12 cellular contexts compared by ENCODE assay signal in genomic region chr17:59387351-59388069, GRCh38. TPM values are rescaled to one million over a fixed set of nuclear protein-coding genes. Genes with fewer than 3 reads are reported as not detected.
DNase-seq lines count a peak whose midpoint lies in the region; ATAC-seq and TF ChIP-seq lines count a peak whose summit lies in the region.
"Had no signal": no experiment of that assay in that cellular context is flagged by ENCODE, and none has a peak within 500 bp of the region (broad histone marks: within the 10 kb centered on the region; RNA-seq: fewer than 3 reads in every experiment).

No MANE protein-coding gene starts in this region.

- no peak for TF ChIP-seq POLR2A in heart left ventricle (IDR thresholded peaks at IDR 0.05)

- TF ChIP-seq EP300 in SK-N-SH (IDR thresholded peaks at IDR 0.05; ENCODE audit: borderline replicate concordance in 1 of 2, low read depth in 1 of 2, low read length in 1 of 2) = peak in 1 of 2 experiments; percentile 85; a peak in 2 of 4 replicates

- H3K27ac Mint-ChIP-seq in activated CD8-positive, alpha-beta memory T cell treated with anti-CD3 and anti-CD28 coated beads, Interleukin-2, amount 10 ng/mL, durations not matched to agents 7 days and 5 days = no peak overlapping the region

- intact Hi-C loops in heart left ventricle (cut with DNase I) = loop anchor here in 3 of 10 donors (5.0 kb wide), 2 partner anchors 35 to 50 kb away; no protein-coding TSS in a partner anchor

- peaks cover 6% of the 10 kb centered on the region for H3K4me1 Mint-ChIP-seq in activated CD8-positive, alpha-beta memory T cell treated with anti-CD3 and anti-CD28 coated beads, Interleukin-2, amount 10 ng/mL, durations not matched to agents 7 days and 5 days

- DNase-seq in DMS 273 treated with DMSO at 0.1 percent for 48 hours (lab: John Stamatoyannopoulos, UW) = peak; percentile 87
- peak; percentile 82 for DNase-seq in SK-N-SH
- no peak for DNase-seq in heart left ventricle
- DNase-seq in activated CD8-positive, alpha-beta memory T cell treated with anti-CD3 and anti-CD28 coated beads, Interleukin-2, amount 10 ng/mL, durations not matched to agents 7 days and 5 days = no peak
- DNase-seq in DMS153 (lab: John Stamatoyannopoulos, UW) = no peak
- no peak for DNase-seq in ACHN
- no peak for DNase-seq in NCI-H226
- DNase-seq: hippocampal formation, mesenchymal stem cell, NCI-H2081 treated with DMSO at 0.1 percent for 48 hours had no signal

- no peaks in the 10 kb centered on the region for H3K27me3 Mint-ChIP-seq in activated CD8-positive, alpha-beta memory T cell treated with anti-CD3 and anti-CD28 coated beads, Interleukin-2, amount 10 ng/mL, durations not matched to agents 7 days and 5 days

- in situ Hi-C loops in ACHN (cut with HindIII; ENCODE audit: low pct_ligation_motif_present, low pct_unique_long_range_greater_than_20kb, low sequenced_read_pairs) = no loop called here

- peaks cover 15% of the 10 kb centered on the region for H3K36me3 Mint-ChIP-seq in activated CD8-positive, alpha-beta memory T cell treated with anti-CD3 and anti-CD28 coated beads, Interleukin-2, amount 10 ng/mL, durations not matched to agents 7 days and 5 days
- H3K36me3 Mint-ChIP-seq: activated naive CD4-positive, alpha-beta T cell treated with anti-CD3 and anti-CD28 coated beads, Interleukin-2, amount 50 U/mL, for 72 hours had no signal

- no peak overlapping the region for H3K9ac ChIP-seq in SK-N-SH
- no peak overlapping the region for H3K9ac ChIP-seq in rectal smooth muscle tissue (ENCODE audit: low read length)

- no peak overlapping the region for H2AFZ ChIP-seq in SK-N-SH (ENCODE audit: low read depth)

- H3K4me1 ChIP-seq in SK-N-SH (ENCODE audit: control insufficient read depth in 1 of 2, insufficient read depth in 2 of 2, low read depth in 1 of 2, low read length in 1 of 2) (peaks cover 0 to 35% of the 10 kb centered on the region in 2 experiments; a peak in 1 of 4 replicates), heart left ventricle (peaks cover 0 to 72% (median 39%) of the 10 kb centered on the region in 12 donors), rectal smooth muscle tissue (ENCODE audit: control insufficient read depth, insufficient read depth, low read length) (peaks cover 10% of the 10 kb centered on the region)

- POLR2A ChIA-PET in SK-N-SH (lab: Yijun Ruan, JAX) = interaction anchor here (0.6 to 1.4 kb wide), 4 partner anchors 9 to 38 kb away, joined by 3 read pairs; no protein-coding TSS in a partner anchor

- 74% methylated on average over 11 of the region's 11 CpGs for WGBS in SK-N-SH (ENCODE audit: low lambda C conversion rate)
- WGBS in heart left ventricle, 4 donors = 68 to 77% (median 73%) methylated on average over 11 of the region's 11 CpGs

- H3K79me2 ChIP-seq in SK-N-SH (ENCODE audit: insufficient read depth) = no peaks in the 10 kb centered on the region

- no peak overlapping the region for H3K4me3 Mint-ChIP-seq in activated CD8-positive, alpha-beta memory T cell treated with anti-CD3 and anti-CD28 coated beads, Interleukin-2, amount 10 ng/mL, durations not matched to agents 7 days and 5 days

- ATAC-seq in heart left ventricle = peak; percentile 42 to 52 (median 47)
- no peak for ATAC-seq in activated CD8-positive, alpha-beta memory T cell treated with anti-CD3 and anti-CD28 coated beads, Interleukin-2, amount 10 ng/mL, durations not matched to agents 7 days and 5 days
- ATAC-seq: activated naive CD4-positive, alpha-beta T cell treated with anti-CD3 and anti-CD28 coated beads, Interleukin-2, amount 50 U/mL, for 72 hours had no signal

- H3K27ac ChIP-seq in SK-N-SH (ENCODE audit: low read depth in 2 of 2, low read length in 1 of 2) (peak overlapping the region; percentile 9 to 74; a peak in 3 of 4 replicates), heart left ventricle (peak overlapping the region in 11 of 12 donors; percentile 30 to 80 (median 65)), rectal smooth muscle tissue (ENCODE audit: low read depth, low read length) (peak overlapping the region; percentile 63)

- CTCF ChIA-PET in SK-N-SH (lab: Yijun Ruan, JAX) = interaction anchor here (1.0 to 3.8 kb wide), 13 partner anchors 10 to 77 kb away, joined by 3 to 15 read pairs (median 5); partner anchors contain the start of gene YPEL2
- CTCF ChIA-PET in activated CD8-positive, alpha-beta memory T cell treated with anti-CD3 and anti-CD28 coated beads, Interleukin-2, amount 10 ng/mL, durations not matched to agents 7 days and 5 days (lab: Charles Lee) = interaction anchor here (1.0 to 2.6 kb wide), 2 partner anchors 14 to 58 kb away, joined by 3 to 9 read pairs; no protein-coding TSS in a partner anchor

- peak; percentile 56 for TF ChIP-seq RAD21 in SK-N-SH (IDR thresholded peaks at IDR 0.05; ENCODE audit: low read length)

- TF ChIP-seq CTCF in SK-N-SH (IDR thresholded peaks at IDR 0.05) (no peak), heart left ventricle (IDR thresholded peaks at IDR 0.05) (no peak)

- H3K4me2 ChIP-seq in SK-N-SH = no peak overlapping the region

- H3K36me3 ChIP-seq in SK-N-SH (replicated peaks in 1 of 2; ENCODE audit: control insufficient read depth in 1 of 2, insufficient read depth in 2 of 2, low read length in 1 of 2) (peaks cover 3 to 4% of the 10 kb centered on the region in 2 experiments), heart left ventricle (peaks cover 0 to 42% (median 35%) of the 10 kb centered on the region in 9 donors), rectal smooth muscle tissue (ENCODE audit: control insufficient read depth, insufficient read depth, low read length) (peaks cover 18% of the 10 kb centered on the region)

- H3K9me2 ChIP-seq in SK-N-SH = no peaks in the 10 kb centered on the region

- H4K20me1 ChIP-seq in SK-N-SH (ENCODE audit: insufficient read depth) = no peaks in the 10 kb centered on the region

- no peaks in the 10 kb centered on the region for H3K9me3 Mint-ChIP-seq in activated CD8-positive, alpha-beta memory T cell treated with anti-CD3 and anti-CD28 coated beads, Interleukin-2, amount 10 ng/mL, durations not matched to agents 7 days and 5 days (ENCODE audit: low read depth)
- H3K9me3 Mint-ChIP-seq: activated naive CD4-positive, alpha-beta T cell treated with anti-CD3 and anti-CD28 coated beads, Interleukin-2, amount 50 U/mL, for 72 hours had no signal

- no peaks in the 10 kb centered on the region for H3F3A ChIP-seq in SK-N-SH (replicated peaks; ENCODE audit: insufficient read depth)

- no peaks in the 10 kb centered on the region for H3K9me3 ChIP-seq in SK-N-SH
- H3K9me3 ChIP-seq in heart left ventricle = no peaks in the 10 kb centered on the region

- H3K27me3 ChIP-seq in SK-N-SH (ENCODE audit: insufficient read depth) = no peaks in the 10 kb centered on the region
- H3K27me3 ChIP-seq in heart left ventricle = no peaks in the 10 kb centered on the region
- H3K27me3 ChIP-seq in rectal smooth muscle tissue (ENCODE audit: control insufficient read depth, insufficient read depth, low read length) = no peaks in the 10 kb centered on the region

- H3K4me3 ChIP-seq in SK-N-SH (ENCODE audit: low read depth in 2 of 2, low read length in 1 of 2) (no peak overlapping the region), heart left ventricle (no peak overlapping the region), rectal smooth muscle tissue (ENCODE audit: low read length) (no peak overlapping the region)

TF ChIP-seq in SK-N-SH, 30 proteins besides CTCF, POLR2A, EP300 and RAD21 (continues in another document):
- TF ChIP-seq CHD2 (IDR thresholded peaks at IDR 0.05; ENCODE audit: low read length, partially characterized antibody) (peak; percentile 86), RFX5 (IDR thresholded peaks at IDR 0.05; ENCODE audit: low read length) (no peak), SMC3 (IDR thresholded peaks at IDR 0.05; ENCODE audit: low read depth, low read length) (peak; percentile 35; the same call in 1 of the 2 replicates), REST (IDR thresholded peaks at IDR 0.05; ENCODE audit: low read depth, low read length) (no peak), GATA2 (CRISPR knock-in tag; IDR thresholded peaks at IDR 0.05) (peak; percentile 62), NRF1 (IDR thresholded peaks at IDR 0.05; ENCODE audit: low read depth, low read length) (no peak), MXI1 (IDR thresholded peaks at IDR 0.05; ENCODE audit: low read depth, low read length) (peak; percentile 92; the same call in 1 of the 2 replicates), GABPA (IDR thresholded peaks at IDR 0.05; ENCODE audit: low read depth) (no peak), RCOR1 (IDR thresholded peaks at IDR 0.05; ENCODE audit: low read length) (peak; percentile 68; the same call in 1 of the 2 replicates), FOXM1 (IDR thresholded peaks at IDR 0.05; ENCODE audit: low read depth) (no peak)

RNA-seq across cellular contexts. Expression of gene YPEL2, which starts 56.1 kb away (rescaled TPM):
- 3.2 and 5.5 TPM in 2 replicates for polyA plus RNA-seq in SK-N-SH (2012; rRNA removed)
- 4.7 and 5.4 TPM in 2 replicates for polyA plus RNA-seq in SK-N-SH (2012; cell fraction: cytosol; rRNA removed)
- 5.5 and 10.2 TPM in 2 replicates for polyA plus RNA-seq in SK-N-SH (2012; cell fraction: nucleus; rRNA removed)
- total RNA-seq in heart left ventricle = 10 to 100 TPM; 14.9 to 65.5 (median 40.8) TPM
- 10 to 100 TPM; 11.6 to 15.4 TPM for polyA plus RNA-seq in heart left ventricle
- 10 to 100 TPM in 1 of 2 experiments, 1 to 10 TPM in 1; 9.9 to 12.3 TPM for total RNA-seq in activated CD8-positive, alpha-beta memory T cell treated with anti-CD3 and anti-CD28 coated beads, Interleukin-2, amount 10 ng/mL, durations not matched to agents 7 days and 5 days

Comparison
In these comparisons a context has a peak if more than half of its experiments do, and no peak if none do; other contexts are left out.
1. DNase-seq: peak in DMS 273 treated with DMSO at 0.1 percent for 48 hours (single experiment) and SK-N-SH (single experiment); none in heart left ventricle (0 of 5), activated CD8-positive, alpha-beta memory T cell treated with anti-CD3 and anti-CD28 coated beads, Interleukin-2, amount 10 ng/mL, durations not matched to agents 7 days and 5 days (single experiment), DMS153 (single experiment), ACHN (single experiment) and NCI-H226 (single experiment).
2. Peak in every context shown above with its lines, with median percentiles within 50 percentile points of each other: H3K27ac ChIP-seq.